Comparison of ENCODE assay signal across 23 cellular contexts in the genomic region with DNA sequence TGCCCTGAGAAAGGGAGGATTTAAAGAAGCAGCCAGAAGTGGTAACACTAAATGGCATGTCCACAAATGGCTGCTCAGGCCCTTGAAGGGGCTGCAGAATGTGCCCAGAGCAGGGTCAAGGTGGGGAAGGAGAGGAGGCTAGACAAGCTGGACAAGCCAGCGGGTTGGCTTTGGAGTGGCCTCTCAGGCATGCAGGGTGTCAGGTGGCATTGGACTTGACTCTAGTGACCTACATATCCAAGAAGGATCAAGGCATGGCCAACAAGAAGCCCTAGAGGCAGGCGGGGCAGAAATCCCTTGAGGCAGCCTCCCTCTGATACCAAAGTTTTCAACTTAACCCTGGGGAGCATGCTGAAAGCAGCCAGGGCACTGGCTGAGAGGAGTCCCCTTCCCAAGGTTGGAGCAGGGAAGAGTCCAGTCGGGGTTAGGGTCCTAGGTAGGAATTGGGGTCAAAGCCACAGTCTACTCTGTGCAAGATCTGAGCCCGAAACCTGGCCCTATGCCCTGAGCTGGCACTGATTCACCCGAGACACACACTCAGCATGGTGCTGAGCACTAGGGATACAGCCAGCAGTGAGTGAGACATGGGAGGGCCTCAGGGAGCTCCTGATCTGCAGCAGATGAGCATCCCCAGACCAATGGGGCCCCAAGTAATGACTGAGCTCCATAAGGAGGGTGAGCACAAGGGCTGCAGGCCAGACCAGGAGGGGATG.
DNase-seq lines count a peak whose midpoint lies in the region; ATAC-seq, FAIRE-seq and TF ChIP-seq lines count a peak whose summit lies in the region.
"Had no signal": no experiment of that assay in that cellular context is flagged by ENCODE, and none has a peak within 500 bp of the region (broad histone marks: within the 10 kb centered on the region; RNA-seq: fewer than 3 reads in every experiment).

No MANE protein-coding gene starts in this region.

- peaks cover 3% of the 10 kb centered on the region for H3K27me3 ChIP-seq in foreskin keratinocyte
- H3K27me3 ChIP-seq in gastrocnemius medialis = peaks cover 0 to under 1% (median 0%) of the 10 kb centered on the region in 3 donors
- H3K27me3 ChIP-seq in Karpas-422 (ENCODE audit: low read length) = no peaks in the 10 kb centered on the region
- H3K27me3 ChIP-seq: BLaER1 treated with 17β-estradiol and CSF1 and Interleukin-3, amounts not matched to agents 10 nM and 100 nM had no signal

- in situ Hi-C loops in gastrocnemius medialis (cut with MboI; ENCODE audit: low sequenced_read_pairs in 4 of 4) = loop anchor here in 1 of 4 donors (10.0 to 25.0 kb wide), 3 partner anchors 158 to 871 kb away; no protein-coding TSS in a partner anchor

- no peak overlapping the region for H3K27ac ChIP-seq in foreskin keratinocyte
- no peak overlapping the region for H3K27ac ChIP-seq in gastrocnemius medialis
- H3K27ac ChIP-seq in Karpas-422 (ENCODE audit: low read length) = no peak overlapping the region
- H3K27ac ChIP-seq: 22Rv1; A549; BLaER1 treated with 17β-estradiol and CSF1 and Interleukin-3, amounts not matched to agents 10 nM and 100 nM; C4-2B had no signal

- no peak overlapping the region for H3K4me3 Mint-ChIP-seq in stimulated activated memory B cell treated with anti-CD40 and anti-IgM and Interleukin-4, amounts not matched to agents 10 μg/mL and 1 μg/mL and 100 μg/mL, for 72 hours
- H3K4me3 Mint-ChIP-seq: B cell; CD4-positive, alpha-beta T cell; CD8-positive, alpha-beta T cell had no signal

- H3K4me2 ChIP-seq in Karpas-422 (ENCODE audit: low read depth, low read length, poor library complexity, severe bottlenecking) = no peak overlapping the region
- H3K4me2 ChIP-seq: A549; BLaER1 treated with 17β-estradiol and CSF1 and Interleukin-3, amounts not matched to agents 10 nM and 100 nM had no signal

- no peaks in the 10 kb centered on the region for H3K36me3 Mint-ChIP-seq in stimulated activated memory B cell treated with anti-CD40 and anti-IgM and Interleukin-4, amounts not matched to agents 10 μg/mL and 1 μg/mL and 100 μg/mL, for 72 hours
- H3K36me3 Mint-ChIP-seq: CD8-positive, alpha-beta T cell had no signal

- H3K27me3 Mint-ChIP-seq in stimulated activated memory B cell treated with anti-CD40 and anti-IgM and Interleukin-4, amounts not matched to agents 10 μg/mL and 1 μg/mL and 100 μg/mL, for 72 hours = peaks cover 11% of the 10 kb centered on the region

- no peak for TF ChIP-seq CTCF in foreskin keratinocyte (conservative IDR thresholded peaks at IDR 0.05)
- TF ChIP-seq CTCF in gastrocnemius medialis (IDR thresholded peaks at IDR 0.05 in 4 of 5, conservative IDR thresholded peaks at IDR 0.05 in 1 of 5) = no peak

- FAIRE-seq in urothelium cell line (lab: Jason Lieb, UNC) = peak; percentile 53
- FAIRE-seq: A549, D721Med, G401.6, GM12891, GM18507 had no signal

- no peaks in the 10 kb centered on the region for H3K9me3 ChIP-seq in gastrocnemius medialis
- H3K9me3 ChIP-seq in Karpas-422 (ENCODE audit: low read length) = no peaks in the 10 kb centered on the region
- H3K9me3 ChIP-seq: A549; BLaER1 treated with 17β-estradiol and CSF1 and Interleukin-3, amounts not matched to agents 10 nM and 100 nM; Caco-2 had no signal

- no peak overlapping the region for H3K4me3 ChIP-seq in gastrocnemius medialis
- H3K4me3 ChIP-seq in Karpas-422 (ENCODE audit: low read length) = no peak overlapping the region
- H3K4me3 ChIP-seq: A549; BLaER1 treated with 17β-estradiol and CSF1 and Interleukin-3, amounts not matched to agents 10 nM and 100 nM had no signal

- H3K4me1 ChIP-seq in foreskin keratinocyte (no peaks in the 10 kb centered on the region), gastrocnemius medialis (peaks cover 11 to 12% of the 10 kb centered on the region in 2 donors), Karpas-422 (ENCODE audit: low read length) (peaks cover 4% of the 10 kb centered on the region)
- H3K4me1 ChIP-seq: A549; BLaER1 treated with 17β-estradiol and CSF1 and Interleukin-3, amounts not matched to agents 10 nM and 100 nM; Caco-2 had no signal

- H3K9me3 Mint-ChIP-seq in stimulated activated memory B cell treated with anti-CD40 and anti-IgM and Interleukin-4, amounts not matched to agents 10 μg/mL and 1 μg/mL and 100 μg/mL, for 72 hours = no peaks in the 10 kb centered on the region
- H3K9me3 Mint-ChIP-seq: CD4-positive, alpha-beta T cell; CD8-positive, alpha-beta T cell had no signal

- intact Hi-C loops in gastrocnemius medialis (cut with DNase I; ENCODE audit: low total_unique reads) = loop anchor here (5.0 to 10.0 kb wide), 2 partner anchors 248 to 871 kb away; no protein-coding TSS in a partner anchor

- no peaks in the 10 kb centered on the region for H3K9me2 ChIP-seq in Karpas-422 (replicated peaks; ENCODE audit: insufficient read depth, low read length)

- no peaks in the 10 kb centered on the region for H3K4me1 Mint-ChIP-seq in stimulated activated memory B cell treated with anti-CD40 and anti-IgM and Interleukin-4, amounts not matched to agents 10 μg/mL and 1 μg/mL and 100 μg/mL, for 72 hours
- H3K4me1 Mint-ChIP-seq: B cell had no signal

- no peak overlapping the region for H3K27ac Mint-ChIP-seq in stimulated activated memory B cell treated with anti-CD40 and anti-IgM and Interleukin-4, amounts not matched to agents 10 μg/mL and 1 μg/mL and 100 μg/mL, for 72 hours
- H3K27ac Mint-ChIP-seq: B cell; CD4-positive, alpha-beta T cell; CD8-positive, alpha-beta T cell had no signal

- H3K79me2 ChIP-seq in Karpas-422 (ENCODE audit: low read length) = no peaks in the 10 kb centered on the region

- no peak overlapping the region for H2AFZ ChIP-seq in Karpas-422 (ENCODE audit: low read length)

- TF ChIP-seq POLR2A in gastrocnemius medialis (IDR thresholded peaks at IDR 0.05) = no peak

- no peaks in the 10 kb centered on the region for H3K36me3 ChIP-seq in gastrocnemius medialis
- no peaks in the 10 kb centered on the region for H3K36me3 ChIP-seq in Karpas-422 (ENCODE audit: insufficient read depth, low read length)
- H3K36me3 ChIP-seq: BLaER1 treated with 17β-estradiol and CSF1 and Interleukin-3, amounts not matched to agents 10 nM and 100 nM had no signal

- no peak overlapping the region for H3K9ac ChIP-seq in Karpas-422 (ENCODE audit: low read length)
- H3K9ac ChIP-seq: BLaER1 treated with 17β-estradiol and CSF1 and Interleukin-3, amounts not matched to agents 10 nM and 100 nM had no signal

- ATAC-seq in foreskin keratinocyte (peak; percentile 47), gastrocnemius medialis (peak; percentile 78 to 88), GM21825 (IDR thresholded peaks at IDR 0.05; ENCODE audit: unreplicated experiment) (no peak), GM21786 (IDR thresholded peaks at IDR 0.05; ENCODE audit: unreplicated experiment) (no peak)
- ATAC-seq in stimulated activated memory B cell treated with anti-CD40 and anti-IgM and Interleukin-4, amounts not matched to agents 10 μg/mL and 1 μg/mL and 100 μg/mL, for 72 hours = peak; percentile 15
- ATAC-seq: A549; CD8-positive, alpha-beta T cell had no signal

- DNase-seq in foreskin keratinocyte (no peak), gastrocnemius medialis (peak; percentile 27 to 52), urothelium cell line (ENCODE audit: low spot score) (no peak), Karpas-422 (no peak)
- DNase-seq: AML-193; Caco-2; Calu3; CD4-positive, alpha-beta T cell; CD8-positive, alpha-beta T cell; DMS79 treated with DMSO at 0.1 percent for 48 hours; GF-D8 had no signal

- H4K20me1 ChIP-seq in Karpas-422 (ENCODE audit: insufficient read depth, low read depth, low read length) = no peaks in the 10 kb centered on the region

Comparison
In these comparisons a context has a peak if more than half of its experiments do, and no peak if none do; other contexts are left out.
1. ATAC-seq: peak in foreskin keratinocyte (single experiment), gastrocnemius medialis (2 of 2) and stimulated activated memory B cell treated with anti-CD40 and anti-IgM and Interleukin-4, amounts not matched to agents 10 μg/mL and 1 μg/mL and 100 μg/mL, for 72 hours (single experiment); none in GM21825 (single experiment) and GM21786 (single experiment).
2. DNase-seq: peak in gastrocnemius medialis (2 of 2); none in foreskin keratinocyte (0 of 2), urothelium cell line (single experiment) and Karpas-422 (single experiment).